Comparison of ENCODE assay signal across 25 cellular contexts in the genomic region with DNA sequence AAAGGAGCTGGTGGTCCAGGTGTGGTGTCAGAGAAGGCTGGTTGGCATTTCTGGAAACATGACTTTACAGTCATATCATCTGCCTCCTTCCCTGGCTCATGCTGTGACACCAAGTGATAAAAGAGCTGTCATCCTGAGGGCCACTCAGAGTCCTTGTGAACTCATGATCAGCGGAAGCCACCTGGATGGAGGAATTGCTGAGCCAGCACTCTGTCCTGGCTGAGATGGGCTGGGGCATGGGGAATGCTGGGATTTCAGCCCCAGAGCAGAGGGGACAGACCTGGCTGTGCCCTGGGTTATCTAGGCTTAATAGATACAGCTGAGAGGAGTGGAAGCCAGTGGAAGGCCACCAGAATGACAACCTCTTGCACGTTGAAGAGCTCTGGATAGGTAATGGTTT.
DNase-seq lines count a peak whose midpoint lies in the region; ATAC-seq, FAIRE-seq and TF ChIP-seq lines count a peak whose summit lies in the region.
"Had no signal": no experiment of that assay in that cellular context is flagged by ENCODE, and none has a peak within 500 bp of the region (broad histone marks: within the 10 kb centered on the region; RNA-seq: fewer than 3 reads in every experiment).

No MANE protein-coding gene starts in this region.

- H3K4me3 ChIP-seq in HepG2 (replicated peaks in 1 of 3; ENCODE audit: insufficient read depth in 1 of 3, low read depth in 2 of 3, low read length in 3 of 3) = no peak overlapping the region
- no peak overlapping the region for H3K4me3 ChIP-seq in right lobe of liver
- H3K4me3 ChIP-seq in IMR-90 (ENCODE audit: insufficient read depth, low read depth, low read length) = no peak overlapping the region
- H3K4me3 ChIP-seq in K562 = no peak overlapping the region
- no peak overlapping the region for H3K4me3 ChIP-seq in endodermal cell (ENCODE audit: low read length)
- no peak overlapping the region for H3K4me3 ChIP-seq in OCI-LY7 (ENCODE audit: low read depth, low read length, poor library complexity, severe bottlenecking)
- H3K4me3 ChIP-seq: BLaER1 treated with 17β-estradiol and CSF1 and Interleukin-3, amounts not matched to agents 10 nM and 100 nM; GM12878; GM23338; HAP-1 had no signal

- H3K79me2 ChIP-seq in HepG2 (ENCODE audit: insufficient read depth, low read length) (no peaks in the 10 kb centered on the region), K562 (ENCODE audit: control insufficient read depth, insufficient read depth, low read length) (no peaks in the 10 kb centered on the region), OCI-LY7 (ENCODE audit: insufficient read depth, low read depth, low read length) (no peaks in the 10 kb centered on the region)

- no peak overlapping the region for H2AK5ac ChIP-seq in IMR-90 (ENCODE audit: low read depth, low read length)

- TF ChIP-seq POLR2A in HepG2 (IDR thresholded peaks at IDR 0.05; ENCODE audit: insufficient read depth in 1 of 2, low read depth in 2 of 2, low read length in 2 of 2) (no peak), right lobe of liver (IDR thresholded peaks at IDR 0.05) (no peak), IMR-90 (IDR thresholded peaks at IDR 0.05; ENCODE audit: low read depth, low read length) (no peak), K562 (conservative IDR thresholded peaks at IDR 0.05) (no peak)

- H3K27me3 Mint-ChIP-seq in endodermal cell (ENCODE audit: insufficient read depth) = peaks cover 30% of the 10 kb centered on the region

- ATAC-seq in HepG2 = no peak
- no peak for ATAC-seq in right lobe of liver
- ATAC-seq in IMR-90 (ENCODE audit: low read depth) = no peak
- no peak for ATAC-seq in K562
- ATAC-seq in GM21717 (IDR thresholded peaks at IDR 0.05; ENCODE audit: unreplicated experiment) = no peak
- ATAC-seq: GM12878, GM23338 had no signal

- H3K79me1 ChIP-seq in IMR-90 (ENCODE audit: low read depth in 1 of 2, low read length in 2 of 2) = no peaks in the 10 kb centered on the region

- H4K20me1 ChIP-seq in HepG2 (ENCODE audit: insufficient read depth, low read length) = no peaks in the 10 kb centered on the region
- no peaks in the 10 kb centered on the region for H4K20me1 ChIP-seq in IMR-90 (ENCODE audit: insufficient read depth, low read length)
- H4K20me1 ChIP-seq in K562 (replicated peaks; ENCODE audit: control insufficient read depth, insufficient read depth, low read length) = no peaks in the 10 kb centered on the region
- H4K20me1 ChIP-seq in OCI-LY7 (ENCODE audit: insufficient read depth, low read length) = no peaks in the 10 kb centered on the region; the same call in 1 of the 2 replicates
- H4K20me1 ChIP-seq: BLaER1 treated with 17β-estradiol and CSF1 and Interleukin-3, amounts not matched to agents 10 nM and 100 nM had no signal

- H3K9me3 ChIP-seq in HepG2 (ENCODE audit: low read length) (no peaks in the 10 kb centered on the region), right lobe of liver (no peaks in the 10 kb centered on the region), IMR-90 (ENCODE audit: control insufficient read depth, insufficient read depth, low read length) (no peaks in the 10 kb centered on the region), K562 (replicated peaks; ENCODE audit: control insufficient read depth, insufficient read depth, low read depth, low read length) (no peaks in the 10 kb centered on the region), endodermal cell (ENCODE audit: control insufficient read depth, low read length) (no peaks in the 10 kb centered on the region), OCI-LY7 (ENCODE audit: low read length) (no peaks in the 10 kb centered on the region)
- H3K9me3 ChIP-seq: BE2C; BLaER1 treated with 17β-estradiol and CSF1 and Interleukin-3, amounts not matched to agents 10 nM and 100 nM; HAP-1 had no signal

- H3K9me1 ChIP-seq in IMR-90 (ENCODE audit: insufficient read depth, low read length) (no peaks in the 10 kb centered on the region), K562 (ENCODE audit: control insufficient read depth, insufficient read depth, low read length) (no peaks in the 10 kb centered on the region)

- no peak overlapping the region for H3K23ac ChIP-seq in IMR-90 (ENCODE audit: low read depth, low read length)

- H2BK120ac ChIP-seq in IMR-90 (ENCODE audit: low read depth, low read length) = no peak overlapping the region

- no peak for TF ChIP-seq EP300 in HepG2 (IDR thresholded peaks at IDR 0.05; ENCODE audit: low read depth in 2 of 2, low read length in 2 of 2)
- TF ChIP-seq EP300 in HepG2 (CRISPR knock-in tag; IDR thresholded peaks at IDR 0.05; ENCODE audit: borderline replicate concordance) = no peak
- TF ChIP-seq EP300 in K562 (IDR thresholded peaks at IDR 0.05; ENCODE audit: low read length) = no peak

- peaks cover 14% of the 10 kb centered on the region for H3K4me1 Mint-ChIP-seq in endodermal cell
- H3K4me1 Mint-ChIP-seq: CD14-positive monocyte; CD8-positive, alpha-beta memory T cell; GM23338 had no signal

- in situ Hi-C loops in HepG2 (cut with HindIII; ENCODE audit: extremely low pct_ligation_motif_present, low pct_unique_long_range_greater_than_20kb) (no loop called here), IMR-90 (cut with MboI; ENCODE audit: low sequenced_read_pairs) (no loop called here), K562 (cut with MboI) (no loop called here), ACHN (cut with HindIII; ENCODE audit: low pct_ligation_motif_present, low pct_unique_long_range_greater_than_20kb, low sequenced_read_pairs) (no loop called here)

- WGBS in HepG2 (ENCODE audit: low lambda C conversion rate) = 40% methylated on average over 2 of the region's 2 CpGs
- 80% methylated on average over 1 of the region's 2 CpGs for WGBS in right lobe of liver (ENCODE audit: insufficient coverage, low coverage, low lambda C conversion rate, missing lambda C conversion rate)
- no CpG with 5 or more reads among the region's 2 CpGs for WGBS in IMR-90 (ENCODE audit: extremely low coverage in 2 of 2, insufficient read length in 1 of 2), 2 experiments
- 3% methylated on average over 2 of the region's 2 CpGs for WGBS in K562 (ENCODE audit: insufficient coverage, low coverage, missing lambda C conversion rate)
- 78 to 94% methylated on average over 2 of the region's 2 CpGs for WGBS in endodermal cell (ENCODE audit: insufficient coverage in 1 of 2, insufficient read length in 1 of 2), 2 experiments

- no peaks in the 10 kb centered on the region for H3K9me2 ChIP-seq in OCI-LY7 (ENCODE audit: insufficient read depth, low read length)

- no peak overlapping the region for H3K27ac ChIP-seq in HepG2 (ENCODE audit: extremely low read length, insufficient read depth, low read length)
- H3K27ac ChIP-seq in right lobe of liver = no peak overlapping the region
- no peak overlapping the region for H3K27ac ChIP-seq in IMR-90 (ENCODE audit: insufficient read depth, low read length)
- H3K27ac ChIP-seq in K562 (ENCODE audit: extremely low read depth, low read depth, low read length) = no peak overlapping the region
- no peak overlapping the region for H3K27ac ChIP-seq in endodermal cell (ENCODE audit: low read depth, low read length)
- H3K27ac ChIP-seq in OCI-LY7 (ENCODE audit: low read depth, low read length, poor library complexity, severe bottlenecking) = no peak overlapping the region
- H3K27ac ChIP-seq: BLaER1 treated with 17β-estradiol and CSF1 and Interleukin-3, amounts not matched to agents 10 nM and 100 nM had no signal

- H3K27me3 ChIP-seq in HepG2 (ENCODE audit: control insufficient read depth in 1 of 2, insufficient read depth in 2 of 2, low read length in 2 of 2) (no peaks in the 10 kb centered on the region), right lobe of liver (no peaks in the 10 kb centered on the region), IMR-90 (ENCODE audit: control insufficient read depth, insufficient read depth, low read length) (no peaks in the 10 kb centered on the region), K562 (ENCODE audit: control insufficient read depth in 2 of 2, insufficient read depth in 2 of 2, low read length in 2 of 2) (no peaks in the 10 kb centered on the region), endodermal cell (ENCODE audit: control insufficient read depth, insufficient read depth, low read length, poor library complexity, severe bottlenecking) (peaks cover 69% of the 10 kb centered on the region)
- H3K27me3 ChIP-seq: BE2C; BLaER1 treated with 17β-estradiol and CSF1 and Interleukin-3, amounts not matched to agents 10 nM and 100 nM had no signal

- no peak overlapping the region for H2AK9ac ChIP-seq in IMR-90 (replicated peaks; ENCODE audit: low read depth, low read length, poor library complexity)

- no peak overlapping the region for H4K91ac ChIP-seq in IMR-90 (ENCODE audit: insufficient read depth, low read depth, low read length)

- no peak overlapping the region for H3K14ac ChIP-seq in IMR-90 (replicated peaks; ENCODE audit: low read depth, low read length)

- no peak overlapping the region for H3K4ac ChIP-seq in IMR-90 (ENCODE audit: low read depth, low read length)

- dilution Hi-C loops in IMR-90 (cut with HindIII; ENCODE audit: low sequenced_read_pairs, unreplicated experiment) = no loop called here

- H2AFZ ChIP-seq in HepG2 (ENCODE audit: low read length) = no peak overlapping the region
- no peak overlapping the region for H2AFZ ChIP-seq in IMR-90 (replicated peaks; ENCODE audit: low read length, poor library complexity)
- no peak overlapping the region for H2AFZ ChIP-seq in K562 (ENCODE audit: low read depth, low read length)
- no peak overlapping the region for H2AFZ ChIP-seq in OCI-LY7 (ENCODE audit: low read length)
- H2AFZ ChIP-seq: GM23338 had no signal

- BruUV-seq in HepG2 (replicated peaks; lab: Mats Ljungman, UMichigan) (no TSS peak), IMR-90 (replicated peaks; lab: Mats Ljungman, UMichigan) (no TSS peak), K562 (replicated peaks; lab: Mats Ljungman, UMichigan) (no TSS peak), OCI-LY7 (replicated peaks; lab: Mats Ljungman, UMichigan) (no TSS peak)

- CTCF ChIA-PET in HepG2 (lab: Yijun Ruan, JAX; ENCODE audit: low intra/inter-chr PET ratio, low total read pairs) (no interaction called here), IMR-90 (lab: Yijun Ruan, JAX) (no interaction called here), K562 (lab: Yijun Ruan, JAX; ENCODE audit: low intra/inter-chr PET ratio) (no interaction called here), OCI-LY7 (lab: Charles Lee; ENCODE audit: unreplicated experiment) (no interaction called here)

- H3K4me3 Mint-ChIP-seq in endodermal cell = no peak overlapping the region
- H3K4me3 Mint-ChIP-seq: CD14-positive monocyte; CD4-positive, alpha-beta T cell; CD8-positive, alpha-beta memory T cell; GM23338; HFFc6 had no signal

- no peak overlapping the region for H4K8ac ChIP-seq in IMR-90 (ENCODE audit: low read depth in 2 of 2, low read length in 2 of 2)

- H3K9me3 Mint-ChIP-seq in endodermal cell = no peaks in the 10 kb centered on the region
- H3K9me3 Mint-ChIP-seq: CD4-positive, alpha-beta T cell; GM23338 had no signal

- no peak overlapping the region for H4K5ac ChIP-seq in IMR-90 (ENCODE audit: low read depth, low read length)

- no peak overlapping the region for H3K18ac ChIP-seq in IMR-90 (ENCODE audit: low read depth, low read length)

- H3K56ac ChIP-seq in IMR-90 (ENCODE audit: extremely low read depth, insufficient read depth, low read length) = no peak overlapping the region

- no peaks in the 10 kb centered on the region for H3K36me3 ChIP-seq in HepG2 (replicated peaks in 1 of 2; ENCODE audit: control insufficient read depth in 1 of 2, insufficient read depth in 2 of 2, low read length in 2 of 2)
- no peaks in the 10 kb centered on the region for H3K36me3 ChIP-seq in right lobe of liver
- no peaks in the 10 kb centered on the region for H3K36me3 ChIP-seq in IMR-90 (ENCODE audit: control insufficient read depth, insufficient read depth, low read length)
- no peaks in the 10 kb centered on the region for H3K36me3 ChIP-seq in K562 (ENCODE audit: control insufficient read depth, insufficient read depth, low read length)
- H3K36me3 ChIP-seq in endodermal cell (ENCODE audit: control insufficient read depth, insufficient read depth, low read length) = no peaks in the 10 kb centered on the region
- H3K36me3 ChIP-seq in OCI-LY7 (ENCODE audit: insufficient read depth, low read length) = no peaks in the 10 kb centered on the region
- H3K36me3 ChIP-seq: BE2C; BLaER1 treated with 17β-estradiol and CSF1 and Interleukin-3, amounts not matched to agents 10 nM and 100 nM; HAP-1 had no signal

- H3K27ac Mint-ChIP-seq in endodermal cell = no peak overlapping the region
- H3K27ac Mint-ChIP-seq: CD14-positive monocyte; CD4-positive, alpha-beta T cell; CD8-positive, alpha-beta memory T cell; GM23338; HFFc6 had no signal

- intact Hi-C loops in HepG2 (cut with micrococcal nuclease; ENCODE audit: unreplicated experiment) = no loop called here
- intact Hi-C loops in right lobe of liver (cut with DNase I) = no loop called here
- intact Hi-C loops in IMR-90 (cut with micrococcal nuclease) = no loop called here
- intact Hi-C loops in K562 (cut with micrococcal nuclease) = no loop called here
- intact Hi-C loops in OCI-LY7 (cut with micrococcal nuclease; ENCODE audit: unreplicated experiment) = no loop called here

- H2BK20ac ChIP-seq in IMR-90 (ENCODE audit: low read depth, low read length) = no peak overlapping the region

- H3K4me2 ChIP-seq in HepG2 (ENCODE audit: low read depth, low read length) (no peak overlapping the region), IMR-90 (ENCODE audit: low read depth, low read length) (no peak overlapping the region), K562 (ENCODE audit: insufficient read depth, low read length) (no peak overlapping the region), OCI-LY7 (ENCODE audit: low read length) (no peak overlapping the region)
- H3K4me2 ChIP-seq: BLaER1 treated with 17β-estradiol and CSF1 and Interleukin-3, amounts not matched to agents 10 nM and 100 nM; GM23338 had no signal

- DNase-seq in HepG2 (ENCODE audit: low spot score) (no peak), right lobe of liver (no peak), IMR-90 (no peak), K562 (ENCODE audit: extremely low read depth in 1 of 4, low spot score in 3 of 4) (no peak), endodermal cell (peak; percentile 33), ACHN (no peak), OCI-LY7 (ENCODE audit: low spot score) (no peak)
- DNase-seq: AML-193; BE2C; CD4-positive, alpha-beta T cell; CD8-positive, alpha-beta memory T cell; DMS 273 treated with DMSO at 0.1 percent for 48 hours; DMS79; EL; GDM1; HFFc6 had no signal

- H3K4me1 ChIP-seq in HepG2 (ENCODE audit: insufficient read depth, low read length) = peaks cover 4% of the 10 kb centered on the region
- H3K4me1 ChIP-seq in right lobe of liver = no peaks in the 10 kb centered on the region
- H3K4me1 ChIP-seq in IMR-90 (ENCODE audit: control insufficient read depth, insufficient read depth, low read length) = no peaks in the 10 kb centered on the region
- no peaks in the 10 kb centered on the region for H3K4me1 ChIP-seq in K562 (replicated peaks in 1 of 2; ENCODE audit: control insufficient read depth in 2 of 2, insufficient read depth in 2 of 2, low read length in 2 of 2)
- H3K4me1 ChIP-seq in endodermal cell (ENCODE audit: control insufficient read depth, insufficient read depth, low read length) = no peaks in the 10 kb centered on the region
- H3K4me1 ChIP-seq in OCI-LY7 (ENCODE audit: insufficient read depth, low read length, poor library complexity, severe bottlenecking) = no peaks in the 10 kb centered on the region
- H3K4me1 ChIP-seq: BE2C, HAP-1 had no signal

- no peak for TF ChIP-seq RAD21 in HepG2 (CRISPR knock-in tag; IDR thresholded peaks at IDR 0.05)
- no peak for TF ChIP-seq RAD21 in IMR-90 (IDR thresholded peaks at IDR 0.05; ENCODE audit: low read length)
- no peak for TF ChIP-seq RAD21 in K562 (CRISPR knock-in tag; conservative IDR thresholded peaks at IDR 0.05 in 1 of 2, IDR thresholded peaks at IDR 0.05 in 1 of 2)

- no peaks in the 10 kb centered on the region for H3K36me3 Mint-ChIP-seq in endodermal cell (ENCODE audit: low read depth)
- H3K36me3 Mint-ChIP-seq: CD14-positive monocyte; CD8-positive, alpha-beta memory T cell had no signal

- POLR2A ChIA-PET in HepG2 (lab: Yijun Ruan, JAX) (no interaction called here), IMR-90 (lab: Charles Lee; ENCODE audit: unreplicated experiment) (no interaction called here), K562 (lab: Yijun Ruan, JAX) (interaction anchor here (0.6 kb wide), 1 partner anchor 153 kb away, joined by 3 read pairs; no protein-coding TSS in a partner anchor), OCI-LY7 (lab: Charles Lee) (no interaction called here)

- no peak overlapping the region for H2BK5ac ChIP-seq in IMR-90 (ENCODE audit: low read depth, low read length, poor library complexity, severe bottlenecking)

- H2BK15ac ChIP-seq in IMR-90 (ENCODE audit: low read depth, low read length) = no peak overlapping the region

- FAIRE-seq in HepG2 (lab: Jason Lieb, UNC) (no peak), K562 (lab: Jason Lieb, UNC) (no peak)
- FAIRE-seq: D721Med, GM12878, GM19239, H54 had no signal

- H3K9ac ChIP-seq in HepG2 (ENCODE audit: insufficient read depth, low read depth, low read length) = no peak overlapping the region
- H3K9ac ChIP-seq in IMR-90 (ENCODE audit: low read depth, low read length) = no peak overlapping the region
- H3K9ac ChIP-seq in K562 (ENCODE audit: insufficient read depth in 1 of 2, low read depth in 2 of 2, low read length in 2 of 2) = no peak overlapping the region
- no peak overlapping the region for H3K9ac ChIP-seq in endodermal cell (ENCODE audit: extremely low read depth, low read length, poor library complexity, severe bottlenecking)
- H3K9ac ChIP-seq: BLaER1 treated with 17β-estradiol and CSF1 and Interleukin-3, amounts not matched to agents 10 nM and 100 nM had no signal

- TF ChIP-seq CTCF in HepG2 (CRISPR knock-in tag; IDR thresholded peaks at IDR 0.05) (no peak), right lobe of liver (IDR thresholded peaks at IDR 0.05) (no peak), IMR-90 (conservative IDR thresholded peaks at IDR 0.05; ENCODE audit: low read depth, low read length) (no peak), K562 (IDR thresholded peaks at IDR 0.05 in 2 of 3, conservative IDR thresholded peaks at IDR 0.05 in 1 of 3; ENCODE audit: insufficient read depth in 2 of 3, low read depth in 1 of 3, low read length in 3 of 3) (no peak), endodermal cell (conservative IDR thresholded peaks at IDR 0.05) (no peak), OCI-LY7 (conservative IDR thresholded peaks at IDR 0.05; ENCODE audit: low read length) (no peak)
